10 cellular contexts compared by ENCODE assay signal in the genomic region with DNA sequence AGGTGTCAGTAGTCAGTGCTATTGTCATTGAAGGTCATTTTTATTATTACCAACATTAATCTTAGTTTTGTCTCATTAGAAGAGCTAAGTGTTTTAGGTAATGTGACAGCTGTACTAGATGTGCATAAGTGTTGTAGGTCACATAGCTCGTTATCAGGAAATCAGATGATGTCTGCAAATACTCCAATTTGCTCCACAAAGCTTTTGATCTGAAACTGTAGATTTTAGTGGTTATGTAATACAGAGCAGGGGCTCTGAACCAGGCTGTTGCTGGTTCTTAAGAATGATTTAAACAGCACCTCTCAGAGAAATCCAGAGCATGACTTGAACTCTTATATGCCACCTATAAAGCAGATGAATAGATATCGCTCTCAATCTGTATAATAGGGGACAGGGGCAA. TPM values are rescaled to one million over a fixed set of nuclear protein-coding genes. Genes with fewer than 3 reads are reported as not detected.
"Had no signal": no experiment of that assay in that cellular context is flagged by ENCODE, and none has a peak within 500 bp of the region (broad histone marks: within the 10 kb centered on the region; RNA-seq: fewer than 3 reads in every experiment).

No MANE protein-coding gene starts in this region.

- H3K4me2 ChIP-seq: GM23338 had no signal

- DNase-seq: H9, HCEC 1CT, HFFc6, KBM-7 had no signal

- H3K27ac ChIP-seq: HL-60 had no signal

- H2AFZ ChIP-seq: GM23338 had no signal

- ATAC-seq: GM23338, HepG2 had no signal

- H3K4me3 ChIP-seq: GM23338 had no signal

RNA-seq across cellular contexts. Expression of gene IL17F, which starts 2.5 kb away (rescaled TPM):
- total RNA-seq: GM23338, H1, H9, HepG2, HFFc6, HT1080 had no signal
- polyA plus RNA-seq: GM23338, HepG2, IgD-negative memory B cell had no signal

RNA-seq across cellular contexts. Expression of gene IL17A, which starts 55.6 kb away (rescaled TPM):
- total RNA-seq: GM23338, H1, H9, HepG2, HFFc6, HT1080 had no signal
- polyA plus RNA-seq: GM23338, H1, HepG2, IgD-negative memory B cell had no signal
